Comparison of ENCODE assay signal across 1 cellular context in genomic region chr19:6723108-6723618, GRCh38.
TF ChIP-seq lines count a peak whose summit lies in the region.

No MANE protein-coding gene starts in this region.

TF ChIP-seq in HepG2, 621 proteins besides CTCF, POLR2A, EP300 and RAD21 (continued from another document and continues in another):
- TF ChIP-seq ZNF18 (CRISPR knock-in tag; IDR thresholded peaks at IDR 0.05; ENCODE audit: insufficient replicate concordance) (no peak), ZNF264 (CRISPR knock-in tag; IDR thresholded peaks at IDR 0.05) (no peak), ZNF747 (CRISPR knock-in tag; IDR thresholded peaks at IDR 0.05; ENCODE audit: borderline replicate concordance) (peak; percentile 56; the same call in 1 of the 2 replicates), HOMEZ (CRISPR knock-in tag; IDR thresholded peaks at IDR 0.05; ENCODE audit: low read depth) (peak; percentile 50; the same call in 1 of the 2 replicates), PHF5A (CRISPR knock-in tag; IDR thresholded peaks at IDR 0.05; ENCODE audit: low read depth, unreplicated experiment) (no peak), HDAC6 (IDR thresholded peaks at IDR 0.05; ENCODE audit: low read depth, low read length) (no peak), ZNF354B (CRISPR knock-in tag; IDR thresholded peaks at IDR 0.05) (no peak), SAP130 (CRISPR knock-in tag; IDR thresholded peaks at IDR 0.05; ENCODE audit: low read depth) (peak; percentile 90), REPIN1 (CRISPR knock-in tag; IDR thresholded peaks at IDR 0.05; ENCODE audit: borderline replicate concordance, low read depth) (no peak), ZNF275 (CRISPR knock-in tag; IDR thresholded peaks at IDR 0.05; ENCODE audit: borderline replicate concordance) (no peak), TBX2 (CRISPR knock-in tag; IDR thresholded peaks at IDR 0.05; ENCODE audit: borderline replicate concordance) (peak; percentile 75; the same call in 1 of the 2 replicates), THYN1 (CRISPR knock-in tag; IDR thresholded peaks at IDR 0.05; ENCODE audit: borderline replicate concordance, low read depth) (no peak), RXRB (CRISPR knock-in tag; IDR thresholded peaks at IDR 0.05; ENCODE audit: borderline replicate concordance) (peak; percentile 92), ZFY (CRISPR knock-in tag; IDR thresholded peaks at IDR 0.05) (peak; percentile 16; the same call in 1 of the 2 replicates), FOXK2 (IDR thresholded peaks at IDR 0.05) (no peak), ATF2 (CRISPR knock-in tag; IDR thresholded peaks at IDR 0.05) (peak; percentile 73; the same call in 1 of the 2 replicates), ZMAT3 (CRISPR knock-in tag; conservative IDR thresholded peaks at IDR 0.05) (no peak), ZNF597 (CRISPR knock-in tag; IDR thresholded peaks at IDR 0.05) (no peak), JARID2 (CRISPR knock-in tag; IDR thresholded peaks at IDR 0.05; ENCODE audit: insufficient replicate concordance) (peak; percentile 86), MLX (CRISPR knock-in tag; IDR thresholded peaks at IDR 0.05) (peak; percentile 75), TCF7 (IDR thresholded peaks at IDR 0.05; ENCODE audit: low read depth) (no peak; the same call in 1 of the 2 replicates), ZNF776 (CRISPR knock-in tag; IDR thresholded peaks at IDR 0.05) (no peak), ZSCAN25 (CRISPR knock-in tag; IDR thresholded peaks at IDR 0.05) (peak; percentile 96), FOXC1 (CRISPR knock-in tag; IDR thresholded peaks at IDR 0.05; ENCODE audit: borderline replicate concordance) (no peak), THAP8 (CRISPR knock-in tag; IDR thresholded peaks at IDR 0.05; ENCODE audit: borderline replicate concordance) (no peak), ATF4 (CRISPR knock-in tag; IDR thresholded peaks at IDR 0.05) (no peak), ZNF891 (CRISPR knock-in tag; IDR thresholded peaks at IDR 0.05) (no peak), E2F2 (CRISPR knock-in tag; IDR thresholded peaks at IDR 0.05; ENCODE audit: borderline replicate concordance) (no peak), PREB (CRISPR knock-in tag; IDR thresholded peaks at IDR 0.05) (no peak), MAX (IDR thresholded peaks at IDR 0.05) (peak; percentile 66), HNF4G (IDR thresholded peaks at IDR 0.05; ENCODE audit: borderline replicate concordance, low read depth, low read length) (peak; percentile 36; the same call in 1 of the 2 replicates), HNF4G (CRISPR knock-in tag; IDR thresholded peaks at IDR 0.05; ENCODE audit: borderline replicate concordance, low read depth) (0 out of 2 replicates have a peak, but pooled peaks have one; percentile 40), GABPA (IDR thresholded peaks at IDR 0.05; ENCODE audit: low read depth, low read length) (no peak), GABPA (CRISPR knock-in tag; IDR thresholded peaks at IDR 0.05; ENCODE audit: low read depth) (peak; percentile 41), RFX5 (IDR thresholded peaks at IDR 0.05; ENCODE audit: low read depth, low read length) (no peak), TAF1 (CRISPR knock-in tag; IDR thresholded peaks at IDR 0.05) (peak; percentile 45; the same call in 1 of the 2 replicates), HMGXB4 (CRISPR knock-in tag; IDR thresholded peaks at IDR 0.05; ENCODE audit: borderline replicate concordance in 1 of 2, low read depth in 1 of 2) (peak in 1 of 2 experiments; percentile 77; a peak in 2 of 4 replicates), ZNF501 (CRISPR knock-in tag; IDR thresholded peaks at IDR 0.05) (peak; percentile 29; the same call in 1 of the 2 replicates), BCL3 (CRISPR knock-in tag; IDR thresholded peaks at IDR 0.05) (peak; percentile 77; the same call in 1 of the 2 replicates), ZNF883 (CRISPR knock-in tag; IDR thresholded peaks at IDR 0.05; ENCODE audit: not compliant biosample characterization) (no peak), TAF15 (IDR thresholded peaks at IDR 0.05; ENCODE audit: low read depth, low read length, poor library complexity, severe bottlenecking) (no peak), ARHGAP35 (CRISPR knock-in tag; IDR thresholded peaks at IDR 0.05; ENCODE audit: borderline replicate concordance) (no peak), FOXM1 (CRISPR knock-in tag; IDR thresholded peaks at IDR 0.05) (no peak), ZNF331 (CRISPR knock-in tag; IDR thresholded peaks at IDR 0.05) (peak; percentile 80), ZNF33A (CRISPR knock-in tag; IDR thresholded peaks at IDR 0.05; ENCODE audit: borderline replicate concordance) (no peak), ZFP62 (CRISPR knock-in tag; IDR thresholded peaks at IDR 0.05) (no peak), ZNF740 (CRISPR knock-in tag; IDR thresholded peaks at IDR 0.05) (no peak)
